Comparison of ENCODE assay signal across 7 cellular contexts in genomic region chr20:1800777-1801176, GRCh38.
DNase-seq lines count a peak whose midpoint lies in the region; ATAC-seq and TF ChIP-seq lines count a peak whose summit lies in the region.

No MANE protein-coding gene starts in this region.

- H3K4me1 ChIP-seq in psoas muscle (peaks cover 20% of the 10 kb centered on the region), HAP-1 (peaks cover 10% of the 10 kb centered on the region)

- no peak overlapping the region for H3K4me3 ChIP-seq in psoas muscle
- no peak overlapping the region for H3K4me3 ChIP-seq in HAP-1

- TF ChIP-seq CTCF in GM13977 (IDR thresholded peaks at IDR 0.05; ENCODE audit: extremely low read depth, insufficient read depth, missing control alignments) (peak; percentile 43), psoas muscle (IDR thresholded peaks at IDR 0.05) (peak; percentile 4)

- WGBS in psoas muscle, 3 donors = 32 to 45% (median 35%) methylated on average over 3 of the region's 3 CpGs

- intact Hi-C loops in psoas muscle (cut with DNase I) = loop anchor here (10.0 kb wide), 2 partner anchors 94 to 164 kb away; partner anchors contain the start of gene SIRPA (in 1 of the 2)

- no peaks in the 10 kb centered on the region for H3K9me3 ChIP-seq in psoas muscle
- H3K9me3 ChIP-seq in HAP-1 = no peaks in the 10 kb centered on the region

- no peak overlapping the region for H3K27ac ChIP-seq in psoas muscle

- in situ Hi-C loops in GM13977 (cut with MboI; ENCODE audit: low pct_unique_long_range_greater_than_20kb, low sequenced_read_pairs, unreplicated experiment) (no loop called here), HAP-1 (cut with MboI; ENCODE audit: low sequenced_read_pairs) (no loop called here)

- H3K36me3 ChIP-seq in psoas muscle (ENCODE audit: insufficient read depth in 1 of 2, low read depth in 1 of 2) (no peaks in the 10 kb centered on the region), HAP-1 (replicated peaks) (no peaks in the 10 kb centered on the region)

- DNase-seq in GM13977 (ENCODE audit: low spot score) (peak; percentile 50), NOMO-1 treated with dmso at 0.1 percent for 144 hours (lab: John Stamatoyannopoulos, UW; ENCODE audit: unreplicated experiment) (peak; percentile 65), ecto neural progenitor cell (ENCODE audit: low spot score) (peak; percentile 13), psoas muscle (no peak), nucleus accumbens (lab: John Stamatoyannopoulos, UW) (no peak), A172 (ENCODE audit: low spot score) (no peak), HAP-1 (ENCODE audit: low spot score in 2 of 2) (no peak)

- ATAC-seq in psoas muscle = no peak

- peaks cover 0 to 13% (median 0%) of the 10 kb centered on the region in 3 donors for H3K27me3 ChIP-seq in psoas muscle (ENCODE audit: insufficient read depth in 3 of 3, low read length in 2 of 3)
- peaks cover 22% of the 10 kb centered on the region for H3K27me3 ChIP-seq in HAP-1 (ENCODE audit: low read depth)

Comparison
In these comparisons a context has a peak if more than half of its experiments do, and no peak if none do; other contexts are left out.
1. DNase-seq: peak in GM13977 (single experiment), NOMO-1 treated with dmso at 0.1 percent for 144 hours (single experiment) and ecto neural progenitor cell (single experiment); none in psoas muscle (0 of 2), nucleus accumbens (0 of 56), A172 (single experiment) and HAP-1 (0 of 2).